ENCODE assay signal across 8 cellular contexts in genomic region chr12:106773945-106774807, GRCh38. TPM values are rescaled to one million over a fixed set of nuclear protein-coding genes. Genes with fewer than 3 reads are reported as not detected.
A peak's percentile ranks its signal among the peaks of the same experiment; 100 is the strongest.
DNase-seq lines count a peak whose midpoint lies in the region; ATAC-seq and TF ChIP-seq lines count a peak whose summit lies in the region.

A gene with protein sequence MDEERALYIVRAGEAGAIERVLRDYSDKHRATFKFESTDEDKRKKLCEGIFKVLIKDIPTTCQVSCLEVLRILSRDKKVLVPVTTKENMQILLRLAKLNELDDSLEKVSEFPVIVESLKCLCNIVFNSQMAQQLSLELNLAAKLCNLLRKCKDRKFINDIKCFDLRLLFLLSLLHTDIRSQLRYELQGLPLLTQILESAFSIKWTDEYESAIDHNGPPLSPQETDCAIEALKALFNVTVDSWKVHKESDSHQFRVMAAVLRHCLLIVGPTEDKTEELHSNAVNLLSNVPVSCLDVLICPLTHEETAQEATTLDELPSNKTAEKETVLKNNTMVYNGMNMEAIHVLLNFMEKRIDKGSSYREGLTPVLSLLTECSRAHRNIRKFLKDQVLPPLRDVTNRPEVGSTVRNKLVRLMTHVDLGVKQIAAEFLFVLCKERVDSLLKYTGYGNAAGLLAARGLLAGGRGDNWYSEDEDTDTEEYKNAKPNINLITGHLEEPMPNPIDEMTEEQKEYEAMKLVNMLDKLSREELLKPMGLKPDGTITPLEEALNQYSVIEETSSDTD (plus strand): TSS chr12:106774682. CDS start chr12:106774746, 64 bp downstream.

- peak within 1 kb of the TSS in 1 of 2 experiments; percentile 3 for H3K23ac ChIP-seq in mesenchymal stem cell (ENCODE audit: low read length in 2 of 2)

- no peaks in the 10 kb centered on the region for H3K27me3 Mint-ChIP-seq in CD8-positive, alpha-beta T cell (ENCODE audit: low read depth)
- H3K27me3 Mint-ChIP-seq in effector memory CD8-positive, alpha-beta T cell, result no peaks in the 10 kb centered on the region

- no peak within 1 kb of the TSS for H2AK5ac ChIP-seq in mesenchymal stem cell (ENCODE audit: low read length, severe bottlenecking)

- H3K36me3 ChIP-seq in CD8-positive, alpha-beta T cell (ENCODE audit: insufficient read depth, low read length), result no peaks in the 10 kb centered on the region
- H3K36me3 ChIP-seq in mesenchymal stem cell (ENCODE audit: control insufficient read depth in 1 of 2, insufficient read depth in 2 of 2, low read depth in 1 of 2, low read length in 2 of 2), result no peaks in the 10 kb centered on the region

- H3K4me2 ChIP-seq in mesenchymal stem cell (ENCODE audit: low read length, poor library complexity, severe bottlenecking), result peak within 1 kb of the TSS; percentile 78

- H3K27ac Mint-ChIP-seq in CD8-positive, alpha-beta T cell, result peak within 1 kb of the TSS; percentile 99
- H3K27ac Mint-ChIP-seq in effector memory CD8-positive, alpha-beta T cell, result peak within 1 kb of the TSS; percentile 99 to 100

- H2BK5ac ChIP-seq in mesenchymal stem cell (ENCODE audit: low read depth, low read length, poor library complexity, severe bottlenecking), result peak within 1 kb of the TSS; percentile 97

- no peak within 1 kb of the TSS for H2BK15ac ChIP-seq in mesenchymal stem cell (ENCODE audit: low read depth, poor library complexity, severe bottlenecking)

- H3K79me1 ChIP-seq in mesenchymal stem cell (replicated peaks; ENCODE audit: low read length, poor library complexity, severe bottlenecking), result peaks cover 13% of the 10 kb centered on the region

- CTCF ChIA-PET in CD8-positive, alpha-beta T cell (lab: Charles Lee), result no interaction called here

- H3K14ac ChIP-seq in mesenchymal stem cell (ENCODE audit: low read length in 2 of 2), result peak within 1 kb of the TSS in 1 of 2 experiments; percentile 93

- under 1% methylated on average over 58 of the region's 71 CpGs for WGBS in mesenchymal stem cell

- peaks cover 14% of the 10 kb centered on the region for H3K36me3 Mint-ChIP-seq in CD8-positive, alpha-beta T cell
- peaks cover 4% of the 10 kb centered on the region for H3K36me3 Mint-ChIP-seq in effector memory CD8-positive, alpha-beta T cell (ENCODE audit: insufficient read depth)

- H3K4me3 Mint-ChIP-seq in CD8-positive, alpha-beta T cell, result peak within 1 kb of the TSS; percentile 96
- H3K4me3 Mint-ChIP-seq in effector memory CD8-positive, alpha-beta T cell, result peak within 1 kb of the TSS; percentile 93 to 95

- peak within 1 kb of the TSS; percentile 100 for H4K8ac ChIP-seq in mesenchymal stem cell (ENCODE audit: low read length)

- H3K27me3 ChIP-seq in CD8-positive, alpha-beta T cell (ENCODE audit: insufficient read depth, low read length), result no peaks in the 10 kb centered on the region
- no peaks in the 10 kb centered on the region for H3K27me3 ChIP-seq in mesenchymal stem cell (ENCODE audit: control insufficient read depth in 1 of 2, insufficient read depth in 1 of 2, low read length in 2 of 2)

- peak within 1 kb of the TSS; percentile 78 for H3K27ac ChIP-seq in CD8-positive, alpha-beta T cell (ENCODE audit: low read depth, low read length)
- H3K27ac ChIP-seq in mesenchymal stem cell (ENCODE audit: low read length, poor library complexity, severe bottlenecking), result peak within 1 kb of the TSS; percentile 95

- H2AFZ ChIP-seq in mesenchymal stem cell (ENCODE audit: low read depth, low read length), result peak within 1 kb of the TSS; percentile 87

- peak within 1 kb of the TSS; percentile 90 for H4K91ac ChIP-seq in mesenchymal stem cell (ENCODE audit: low read length)

- no peaks in the 10 kb centered on the region for H3K9me3 ChIP-seq in CD8-positive, alpha-beta T cell (ENCODE audit: low read length)
- H3K9me3 ChIP-seq in mesenchymal stem cell (ENCODE audit: control insufficient read depth, low read length), result no peaks in the 10 kb centered on the region

- H3K4ac ChIP-seq in mesenchymal stem cell (ENCODE audit: low read depth in 1 of 2, low read length in 2 of 2), result peak within 1 kb of the TSS; percentile 76 to 79

- DNase-seq in CD8-positive, alpha-beta T cell, result peak; percentile 56 to 89 (median 72)
- DNase-seq in HS-27A (ENCODE audit: low read depth) (peak; percentile 97), NOMO-1 treated with DMSO at 0.1 percent for 48 hours (lab: John Stamatoyannopoulos, UW; ENCODE audit: unreplicated experiment) (peak; percentile 93), mesenchymal stem cell (peak; percentile 100)
- peak; percentile 58 to 70 (median 59) for DNase-seq in activated CD8-positive, alpha-beta memory T cell treated with anti-CD3 and anti-CD28 coated beads for 48 hours (ENCODE audit: low read depth in 2 of 3, low spot score in 2 of 3)
- peak; percentile 59 to 73 (median 69) for DNase-seq in effector memory CD8-positive, alpha-beta T cell
- DNase-seq in stimulated activated CD8-positive, alpha-beta memory T cell treated with anti-CD3 and anti-CD28 coated beads, Interleukin-12 subunit alpha, Interleukin-12 subunit beta, amount 100 ng/mL, for 4 hours (ENCODE audit: low read depth), result peak; percentile 72

- peak within 1 kb of the TSS; percentile 97 to 100 for H3K18ac ChIP-seq in mesenchymal stem cell (ENCODE audit: low read depth in 1 of 2, low read length in 2 of 2)

- no peaks in the 10 kb centered on the region for H3K9me3 Mint-ChIP-seq in CD8-positive, alpha-beta T cell
- no peaks in the 10 kb centered on the region for H3K9me3 Mint-ChIP-seq in effector memory CD8-positive, alpha-beta T cell

- intact Hi-C loops in CD8-positive, alpha-beta T cell (cut with DNase I, micrococcal nuclease), result loop anchor here (1.0 to 10.0 kb wide), 10 partner anchors 14 to 911 kb away; partner anchors contain the start of genes CRY1 (in 2 of the 2), POLR3B (in 2 of the 2), TMEM263 (in 2 of the 2) and PWP1 (in 1 of the 2)

- ATAC-seq in CD8-positive, alpha-beta T cell, result peak; percentile 81
- ATAC-seq in GM19467 (IDR thresholded peaks at IDR 0.05; ENCODE audit: unreplicated experiment), result peak; percentile 92
- peak; percentile 79 for ATAC-seq in effector memory CD8-positive, alpha-beta T cell (replicated peaks)

- H3K4me3 ChIP-seq in CD8-positive, alpha-beta T cell (ENCODE audit: low read depth, low read length), result peak within 1 kb of the TSS; percentile 80
- H3K4me3 ChIP-seq in mesenchymal stem cell (ENCODE audit: insufficient read depth in 1 of 2, low read depth in 1 of 2, low read length in 2 of 2), result peak within 1 kb of the TSS; percentile 88 to 97

- H2BK120ac ChIP-seq in mesenchymal stem cell (ENCODE audit: low read depth, low read length), result peak within 1 kb of the TSS; percentile 98

- peak within 1 kb of the TSS; percentile 97 for H3K9ac ChIP-seq in mesenchymal stem cell (ENCODE audit: low read length)

- peaks cover 41% of the 10 kb centered on the region for H3K4me1 Mint-ChIP-seq in CD8-positive, alpha-beta T cell (ENCODE audit: low read depth)
- H3K4me1 Mint-ChIP-seq in effector memory CD8-positive, alpha-beta T cell (ENCODE audit: low read depth in 2 of 2), result peaks cover 34 to 37% of the 10 kb centered on the region in 2 donors

- H2BK12ac ChIP-seq in mesenchymal stem cell (ENCODE audit: low read length in 2 of 2), result peak within 1 kb of the TSS in 1 of 2 experiments; percentile 80

- H3K4me1 ChIP-seq in CD8-positive, alpha-beta T cell (ENCODE audit: insufficient read depth, low read length), result peaks cover 19% of the 10 kb centered on the region
- peaks cover 3% of the 10 kb centered on the region for H3K4me1 ChIP-seq in mesenchymal stem cell (ENCODE audit: control insufficient read depth, insufficient read depth, low read depth, low read length)

- no peak for TF ChIP-seq CTCF in CD8-positive, alpha-beta T cell (IDR thresholded peaks at IDR 0.05)

- POLR2A ChIA-PET in CD8-positive, alpha-beta T cell (lab: Charles Lee), result interaction anchor here (0.6 to 1.1 kb wide), 2 partner anchors 26 to 1604 kb away, joined by 3 to 5 read pairs; no protein-coding TSS in a partner anchor

RNA-seq across cellular contexts. Expression of the gene that starts here (rescaled TPM):
- 1 to 10 TPM; 5.6 to 6.4 TPM for total RNA-seq in CD8-positive, alpha-beta T cell
- polyA plus RNA-seq in mesenchymal stem cell (2013, experiment 1 of 2), result 7.6 TPM
- polyA plus RNA-seq in mesenchymal stem cell (2013, experiment 2 of 2), result 6.9 TPM

Comparison
In these comparisons a context has a peak if more than half of its experiments do, and no peak if none do; other contexts are left out.
1. Peak in every context shown above with its lines: DNase-seq, ATAC-seq, H3K4me3 ChIP-seq and H3K27ac ChIP-seq.